In genomic region chr10:6279540-6280267, GRCh38 we compare ENCODE assay signal across 1 cellular context.
A peak's percentile ranks its signal among the peaks of the same experiment; 100 is the strongest.
TF ChIP-seq lines count a peak whose summit lies in the region.

No MANE protein-coding gene starts in this region.

TF ChIP-seq in HepG2, 621 proteins besides CTCF, POLR2A, EP300 and RAD21 (continued from another document):
- TF ChIP-seq HOMEZ (CRISPR knock-in tag; IDR thresholded peaks at IDR 0.05; ENCODE audit: low read depth) (peak; percentile 55; the same call in 1 of the 2 replicates), LBX2 (CRISPR knock-in tag; IDR thresholded peaks at IDR 0.05; ENCODE audit: borderline replicate concordance) (no peak), ZNF567 (CRISPR knock-in tag; IDR thresholded peaks at IDR 0.05; ENCODE audit: borderline replicate concordance) (0 out of 2 replicates have a peak, but pooled peaks have one; percentile 30)
TF ChIP-seq in HepG2: peak in this region for 168.
